In the genomic region with DNA sequence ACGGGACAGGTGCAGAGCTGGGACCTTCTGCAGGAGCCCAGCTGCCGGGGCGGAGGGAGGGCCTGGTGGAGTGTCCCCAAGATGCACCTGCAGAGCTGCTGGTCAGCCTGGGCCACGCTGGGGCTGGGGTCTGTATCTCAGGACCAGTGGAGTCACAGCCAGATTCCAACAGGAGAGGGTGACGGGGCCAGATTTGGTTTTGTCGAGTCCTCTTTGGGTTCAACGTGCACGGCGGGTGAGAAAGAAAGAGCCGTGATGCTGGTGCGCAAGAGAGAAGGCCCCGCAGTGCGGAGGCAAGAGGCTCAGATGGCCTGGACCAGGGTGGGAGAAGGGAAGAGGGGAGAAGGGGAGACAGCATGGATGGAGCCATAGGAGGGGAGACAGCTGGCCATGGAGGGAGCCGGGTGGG, we compare ENCODE assay signal across 21 cellular contexts.
"Had no signal": no experiment of that assay in that cellular context is flagged by ENCODE, and none has a peak within 500 bp of the region (broad histone marks: within the 10 kb centered on the region; RNA-seq: fewer than 3 reads in every experiment).

No MANE protein-coding gene starts in this region.

- H3K4me1 ChIP-seq: breast epithelium had no signal

- ATAC-seq: activated CD8-positive, alpha-beta memory T cell treated with anti-CD3 and anti-CD28 coated beads, Interleukin-2, amount 10 ng/mL, durations not matched to agents 7 days and 5 days; T-helper 17 cell; WTC11 had no signal

- H3K27me3 ChIP-seq: breast epithelium had no signal

- DNase-seq: activated CD4-positive, alpha-beta T cell treated with anti-CD3 and anti-CD28 coated beads for 48 hours; activated CD4-positive, alpha-beta T cell treated with anti-CD3 and anti-CD28 coated beads, Interleukin-2, amount 50 U/mL, for 4 hours; activated CD4-positive, CD25-positive, alpha-beta regulatory T cell treated with anti-CD3 and anti-CD28 coated beads, Interleukin-2, amount 50 U/mL, for 72 hours; activated CD8-positive, alpha-beta memory T cell treated with anti-CD3 and anti-CD28 coated beads, Interleukin-2, amount 10 ng/mL, durations not matched to agents 7 days and 5 days; activated effector memory CD4-positive, alpha-beta T cell treated with Interleukin-2 at 50 U/mL for 16 hours; activated naive CD4-positive, alpha-beta T cell; activated T-cell treated with anti-CD3 and anti-CD28 coated beads, Interleukin-2, amount 50 U/mL, for 24 hours; KG1; NCI-H1048; NCI-H1417; NCI-H1694; NCI-H2029 treated with DMSO at 0.1 percent for 48 hours; NCI-H345; NCI-H510A; NCI-H526 treated with DMSO at 0.1 percent for 48 hours; NCI-H82; SIG-M5; T-helper 17 cell; T-helper 9 cell had no signal

- H3K4me3 ChIP-seq: breast epithelium had no signal

- H3K27ac ChIP-seq: breast epithelium had no signal

- H3K36me3 ChIP-seq: breast epithelium had no signal
